1 cellular context compared by ENCODE assay signal in genomic region chr13:114259974-114260373, GRCh38.
TF ChIP-seq lines count a peak whose summit lies in the region.

No MANE protein-coding gene starts in this region.

TF ChIP-seq in WTC11, 78 proteins besides CTCF, POLR2A, EP300 and RAD21 (continued from another document):
- TF ChIP-seq ATF6 (CRISPR knock-in tag; IDR thresholded peaks at IDR 0.05) = no peak
- TF ChIP-seq STAT6 (CRISPR knock-in tag; conservative IDR thresholded peaks at IDR 0.05; ENCODE audit: low read depth) = no peak
